In the genomic region with DNA sequence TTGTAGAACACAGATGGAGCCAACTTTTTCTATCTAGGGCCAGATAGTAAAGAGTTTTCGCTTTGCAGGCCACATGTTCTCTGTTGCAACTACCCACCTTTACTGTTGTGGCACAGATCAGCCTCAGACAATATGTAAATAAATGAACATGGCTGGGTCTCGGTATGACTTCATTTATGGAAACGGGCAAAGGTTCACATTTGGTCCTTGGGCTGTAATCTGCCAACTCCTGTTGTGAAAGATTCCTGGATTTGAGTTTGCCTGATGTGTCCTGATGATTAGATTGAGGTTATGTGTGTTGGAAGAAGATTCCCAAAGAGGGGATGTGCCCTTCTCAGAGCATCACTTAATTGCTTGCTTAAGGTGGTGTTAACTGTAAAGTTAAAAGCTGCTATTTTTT, we compare ENCODE assay signal across 19 cellular contexts. TPM values are rescaled to one million over a fixed set of nuclear protein-coding genes. Genes with fewer than 3 reads are reported as not detected.
DNase-seq lines count a peak whose midpoint lies in the region; ATAC-seq, FAIRE-seq and TF ChIP-seq lines count a peak whose summit lies in the region.
"Had no signal": no experiment of that assay in that cellular context is flagged by ENCODE, and none has a peak within 500 bp of the region (broad histone marks: within the 10 kb centered on the region; RNA-seq: fewer than 3 reads in every experiment).

No MANE protein-coding gene starts in this region.

- TF ChIP-seq CTCF in cardiac muscle cell (IDR thresholded peaks at IDR 0.05; ENCODE audit: low read depth, low read length): no peak
- no peak for TF ChIP-seq CTCF in right atrium auricular region (IDR thresholded peaks at IDR 0.05)
- TF ChIP-seq CTCF in GM12878 (IDR thresholded peaks at IDR 0.05 in 2 of 3, conservative IDR thresholded peaks at IDR 0.05 in 1 of 3; ENCODE audit: control insufficient read depth in 2 of 3, extremely low read depth in 1 of 3, insufficient read depth in 1 of 3, low read depth in 3 of 3, low read length in 3 of 3): no peak
- no peak for TF ChIP-seq CTCF in right lobe of liver (IDR thresholded peaks at IDR 0.05)
- TF ChIP-seq CTCF in MCF 10A (IDR thresholded peaks at IDR 0.05; ENCODE audit: unreplicated experiment): no peak

- H3K79me2 ChIP-seq in GM12878 (ENCODE audit: control insufficient read depth, insufficient read depth, low read length): no peaks in the 10 kb centered on the region

- H3K27ac ChIP-seq in cardiac muscle cell (peak overlapping the region; percentile 100), right atrium auricular region (peak overlapping the region; percentile 74 to 90), GM12878 (ENCODE audit: control insufficient read depth, insufficient read depth) (no peak overlapping the region), right lobe of liver (no peak overlapping the region)
- H3K27ac ChIP-seq: 22Rv1, A549, C4-2B had no signal

- peaks cover 53% of the 10 kb centered on the region for H3K4me1 ChIP-seq in cardiac muscle cell (ENCODE audit: low read depth)
- peaks cover 0 to 37% of the 10 kb centered on the region in 2 donors for H3K4me1 ChIP-seq in right atrium auricular region
- no peaks in the 10 kb centered on the region for H3K4me1 ChIP-seq in GM12878 (ENCODE audit: control insufficient read depth, insufficient read depth, low read length)
- peaks cover 0 to 3% (median 0%) of the 10 kb centered on the region in 4 donors for H3K4me1 ChIP-seq in right lobe of liver
- H3K4me1 ChIP-seq: Caco-2 had no signal

- TF ChIP-seq POLR2A in GM12878 (IDR thresholded peaks at IDR 0.05; ENCODE audit: low read depth, low read length): no peak
- TF ChIP-seq POLR2A in right lobe of liver (IDR thresholded peaks at IDR 0.05): no peak

- no peak overlapping the region for H2AFZ ChIP-seq in GM12878 (ENCODE audit: control insufficient read depth, low read depth, low read length)

- no peak overlapping the region for H3K9ac ChIP-seq in GM12878 (ENCODE audit: control insufficient read depth, insufficient read depth, low read length)

- H3K9me3 ChIP-seq in cardiac muscle cell (ENCODE audit: low read depth) (no peaks in the 10 kb centered on the region), right atrium auricular region (no peaks in the 10 kb centered on the region), GM12878 (replicated peaks; ENCODE audit: control insufficient read depth, insufficient read depth, low read length) (no peaks in the 10 kb centered on the region), right lobe of liver (no peaks in the 10 kb centered on the region)
- H3K9me3 ChIP-seq: A549, Caco-2 had no signal

- in situ Hi-C loops in GM12878 (cut with MboI): no loop called here

- CTCF ChIA-PET in GM12878 (lab: Yijun Ruan, JAX): interaction anchor here (1.1 to 9.4 kb wide), 8 partner anchors 10 to 83 kb away, joined by 5 to 124 read pairs (median 8); no protein-coding TSS in a partner anchor
- CTCF ChIA-PET in MCF 10A (lab: Yijun Ruan, JAX): interaction anchor here (1.2 to 3.6 kb wide), 2 partner anchors 10 to 51 kb away, joined by 3 to 25 read pairs; no protein-coding TSS in a partner anchor

- no peak overlapping the region for H3K4me2 ChIP-seq in GM12878 (ENCODE audit: control insufficient read depth, insufficient read depth)
- H3K4me2 ChIP-seq: A549 had no signal

- WGBS in GM12878 (ENCODE audit: insufficient coverage, insufficient replicate concordance, low lambda C conversion rate, missing lambda C conversion rate): 2% methylated on average over 3 of the region's 3 CpGs
- 43% methylated on average over 3 of the region's 3 CpGs for WGBS in right lobe of liver (ENCODE audit: insufficient coverage, low coverage, low lambda C conversion rate, missing lambda C conversion rate)

- H3K36me3 ChIP-seq in cardiac muscle cell (no peaks in the 10 kb centered on the region), right atrium auricular region (no peaks in the 10 kb centered on the region), GM12878 (ENCODE audit: control insufficient read depth in 2 of 2, insufficient read depth in 2 of 2, low read length in 1 of 2) (no peaks in the 10 kb centered on the region), right lobe of liver (no peaks in the 10 kb centered on the region)

- no peak overlapping the region for H3K27ac Mint-ChIP-seq in MCF 10A (ENCODE audit: low read depth, unreplicated experiment)
- H3K27ac Mint-ChIP-seq: CD4-positive, alpha-beta T cell; H9 had no signal

- RAD21 ChIA-PET in GM12878 (lab: Charles Lee; ENCODE audit: unreplicated experiment): interaction anchor here (0.6 to 1.9 kb wide), 2 partner anchors 71 to 116 kb away, joined by 3 to 13 read pairs; no protein-coding TSS in a partner anchor

- no peak for TF ChIP-seq EP300 in GM12878 (IDR thresholded peaks at IDR 0.05; ENCODE audit: borderline replicate concordance in 1 of 2, control insufficient read depth in 1 of 2, low read depth in 2 of 2, low read length in 2 of 2)

- BruUV-seq in GM12878 (replicated peaks; lab: Mats Ljungman, UMichigan) (no TSS peak), MCF 10A (replicated peaks; lab: Mats Ljungman, UMichigan) (no TSS peak)

- H3K4me1 Mint-ChIP-seq in MCF 10A (ENCODE audit: insufficient read depth, unreplicated experiment): peaks cover 7% of the 10 kb centered on the region

- no peaks in the 10 kb centered on the region for H3K27me3 Mint-ChIP-seq in MCF 10A (ENCODE audit: insufficient read depth, unreplicated experiment)

- H3K36me3 Mint-ChIP-seq in MCF 10A (ENCODE audit: insufficient read depth, unreplicated experiment): no peaks in the 10 kb centered on the region

- no peaks in the 10 kb centered on the region for H4K20me1 ChIP-seq in GM12878 (ENCODE audit: control insufficient read depth, insufficient read depth)

- intact Hi-C loops in left ventricle myocardium superior (cut with micrococcal nuclease) (no loop called here), Right ventricle myocardium inferior (cut with DNase I) (loop anchor here (10.0 kb wide), 1 partner anchor 62 kb away; no protein-coding TSS in a partner anchor), GM12878 (cut with micrococcal nuclease; ENCODE audit: unreplicated experiment) (no loop called here), right lobe of liver (cut with DNase I) (no loop called here), MCF 10A (cut with micrococcal nuclease) (no loop called here)

- ATAC-seq in left ventricle myocardium superior (no peak), Right ventricle myocardium inferior (no peak), GM12878 (peak; percentile 44; the same call in 2 of the 3 replicates), right lobe of liver (peak; percentile 56 to 96 (median 93)), HG02852 (IDR thresholded peaks at IDR 0.05; ENCODE audit: unreplicated experiment) (no peak)
- ATAC-seq: A549 had no signal

- H3K4me3 ChIP-seq in cardiac muscle cell (no peak overlapping the region), right atrium auricular region (no peak overlapping the region), GM12878 (no peak overlapping the region), right lobe of liver (no peak overlapping the region)
- H3K4me3 ChIP-seq: A549 had no signal

- no peak for TF ChIP-seq RAD21 in GM12878 (IDR thresholded peaks at IDR 0.05; ENCODE audit: insufficient read depth, low read depth, low read length)

- DNase-seq in cardiac muscle cell (ENCODE audit: low read depth in 1 of 2, low spot score in 1 of 2) (no peak), left ventricle myocardium superior (no peak), right atrium auricular region (ENCODE audit: low spot score) (no peak), Right ventricle myocardium inferior (ENCODE audit: missing footprints) (no peak), GM12878 (ENCODE audit: low read depth, low spot score) (no peak), right lobe of liver (peak in 1 of 3 donors; percentile 54), MCF 10A (ENCODE audit: unreplicated experiment) (no peak)
- DNase-seq: AML-193; Caco-2; CD4-positive, alpha-beta T cell; GDM1; H9 had no signal

- SMC1A ChIA-PET in GM12878 (lab: Charles Lee; ENCODE audit: uncharacterized antibody, unreplicated experiment): interaction anchor here (0.7 to 5.6 kb wide), 8 partner anchors 10 to 401 kb away, joined by 3 to 46 read pairs (median 6); no protein-coding TSS in a partner anchor

- no peaks in the 10 kb centered on the region for H3K27me3 ChIP-seq in cardiac muscle cell
- H3K27me3 ChIP-seq in right atrium auricular region: no peaks in the 10 kb centered on the region
- no peaks in the 10 kb centered on the region for H3K27me3 ChIP-seq in GM12878 (replicated peaks in 1 of 2; ENCODE audit: control insufficient read depth in 2 of 2, insufficient read depth in 2 of 2, low read length in 1 of 2)
- no peaks in the 10 kb centered on the region for H3K27me3 ChIP-seq in right lobe of liver

- POLR2A ChIA-PET in GM12878 (lab: Charles Lee): no interaction called here
- POLR2A ChIA-PET in MCF 10A (lab: Yijun Ruan, JAX): no interaction called here

- no peak for FAIRE-seq in GM12878 (lab: Jason Lieb, UNC)
- FAIRE-seq: A549, D721Med, H1 had no signal

- H3K4me3 Mint-ChIP-seq in MCF 10A (ENCODE audit: unreplicated experiment): no peak overlapping the region
- H3K4me3 Mint-ChIP-seq: CD4-positive, alpha-beta T cell; H9 had no signal

- H3K9me3 Mint-ChIP-seq in MCF 10A (ENCODE audit: unreplicated experiment): no peaks in the 10 kb centered on the region
- H3K9me3 Mint-ChIP-seq: CD4-positive, alpha-beta T cell; H9 had no signal

TF ChIP-seq in GM12878, 131 proteins besides CTCF, POLR2A, EP300 and RAD21 (continues in another document):
- TF ChIP-seq TARDBP (IDR thresholded peaks at IDR 0.05; ENCODE audit: borderline replicate concordance): no peak

RNA-seq across cellular contexts. Expression of gene RBM20, which starts 38.2 kb away (rescaled TPM):
- total RNA-seq in cardiac muscle cell: 23.0 and 28.5 TPM in 2 replicates
- polyA plus RNA-seq in cardiac muscle cell: 12.7 and 19.2 TPM in 2 replicates
- total RNA-seq in left ventricle myocardium superior: 114 TPM
- total RNA-seq in right atrium auricular region: 10 to 100 TPM; 51.7 to 59.9 TPM
- 103 TPM for total RNA-seq in Right ventricle myocardium inferior
- total RNA-seq in GM12878 (2013; cell fraction: nucleolus; rRNA removed): 0.88 and 0.96 TPM in 2 replicates
- total RNA-seq in GM12878 (2014; rRNA removed): 0.05 and 0.17 TPM in 2 replicates
- total RNA-seq in GM12878 (2014; rRNA removed; fragmentation: Illumina TruSeq; extraction: Trizol): 0.13 and 0.28 TPM in 2 replicates
- total RNA-seq in GM12878 (2021): 0.13 and 0.26 TPM in 2 replicates
- polyA plus RNA-seq in GM12878 (2011; ENCODE audit: low read depth): 0.17 TPM
- polyA plus RNA-seq in GM12878 (2011; rRNA removed): 0.09 and 0.16 TPM in 2 replicates
- polyA plus RNA-seq in GM12878 (2011; cell fraction: cytosol; rRNA removed): 0.09 and 0.17 TPM in 2 replicates
- polyA plus RNA-seq in GM12878 (2011; cell fraction: nucleus; rRNA removed): 0.63 and 1.0 TPM in 2 replicates
- polyA plus RNA-seq in GM12878 (2012): 0.25 and 0.53 TPM in 2 replicates
- polyA plus RNA-seq in GM12878 (2014; fragmentation: Illumina TruSeq; extraction: Trizol): 0.22 and 0.24 TPM in 2 replicates
- polyA plus RNA-seq in GM12878 (2014; fragmentation: Nextera tagmentation; extraction: Ambion mirVana): under 1 TPM; 0.04 to 0.05 TPM
- 0.09 and 0.20 TPM in 2 replicates for polyA plus RNA-seq in GM12878 (2014; rRNA removed)
- polyA plus RNA-seq in GM12878 (2016; fragmentation: Nextera tagmentation; extraction: Ambion mirVana): under 1 TPM; 0.05 to 0.12 TPM
- 0.05 and 0.07 TPM in 2 replicates for polyA minus RNA-seq in GM12878 (2011; rRNA and poly(A)+ RNA removed)
- not detected in 2 replicates for polyA minus RNA-seq in GM12878 (2011; cell fraction: cytosol; rRNA and poly(A)+ RNA removed)
- polyA minus RNA-seq in GM12878 (2011; cell fraction: nucleus; rRNA and poly(A)+ RNA removed): 0.10 and 0.36 TPM in 2 replicates
- under 1 TPM; 0.04 to 0.29 (median 0.06) TPM for total RNA-seq in right lobe of liver
- total RNA-seq in MCF 10A (2022): not detected in 2 replicates
- polyA plus RNA-seq: BJ had no signal

Comparison
In these comparisons a context has a peak if more than half of its experiments do, and no peak if none do; other contexts are left out.
1. H3K27ac ChIP-seq: peak in cardiac muscle cell (single experiment) and right atrium auricular region (2 of 2); none in GM12878 (single experiment) and right lobe of liver (0 of 3).
2. ATAC-seq: peak in GM12878 (single experiment) and right lobe of liver (4 of 4); none in left ventricle myocardium superior (single experiment), Right ventricle myocardium inferior (single experiment) and HG02852 (single experiment).
3. RNA of gene RBM20, which starts 38.2 kb away (total RNA-seq): 114 TPM in left ventricle myocardium superior (single experiment), 103 TPM in Right ventricle myocardium inferior (single experiment), 51.7 to 59.9 TPM in right atrium auricular region and 23.0 to 28.5 TPM in cardiac muscle cell; 0.05 to 0.96 TPM in GM12878, 0.04 to 0.29 TPM in right lobe of liver and not detected in MCF 10A; every median in the first group is over 10 times any median in the second.